In genomic region chr13:23799945-23800344, GRCh38 we compare ENCODE assay signal across 8 cellular contexts.
DNase-seq lines count a peak whose midpoint lies in the region; ATAC-seq and TF ChIP-seq lines count a peak whose summit lies in the region.

No MANE protein-coding gene starts in this region.

- peaks cover 16% of the 10 kb centered on the region for H3K4me1 ChIP-seq in Loucy (ENCODE audit: insufficient read depth, low read length, poor library complexity, severe bottlenecking)

- H3K9me3 Mint-ChIP-seq in nephron = peaks cover 6% of the 10 kb centered on the region

- peaks cover 34% of the 10 kb centered on the region for H3K4me1 Mint-ChIP-seq in nephron

- TF ChIP-seq CTCF in Loucy (conservative IDR thresholded peaks at IDR 0.05; ENCODE audit: low read length) = no peak
- no peak for TF ChIP-seq CTCF in nephron (IDR thresholded peaks at IDR 0.05; ENCODE audit: unreplicated experiment in 3 of 3)

- ATAC-seq in GM18508 (IDR thresholded peaks at IDR 0.05; ENCODE audit: insufficient read depth, unreplicated experiment) (peak; percentile 54), GM21619 (IDR thresholded peaks at IDR 0.05; ENCODE audit: unreplicated experiment) (peak; percentile 89)

- H3K79me2 ChIP-seq in Loucy (ENCODE audit: insufficient read depth, low read length) = no peaks in the 10 kb centered on the region

- H3K9me2 ChIP-seq in Loucy (replicated peaks; ENCODE audit: low read depth, low read length) = no peaks in the 10 kb centered on the region

- no peak overlapping the region for H3K4me3 ChIP-seq in Loucy (ENCODE audit: low read length, poor library complexity, severe bottlenecking)

- DNase-seq in superior temporal gyrus (ENCODE audit: extremely low spot score) (no peak), NCI-H345 treated with DMSO at 0.1 percent for 48 hours (lab: John Stamatoyannopoulos, UW; ENCODE audit: unreplicated experiment) (no peak), OCI-M2 (lab: John Stamatoyannopoulos, UW; ENCODE audit: unreplicated experiment) (no peak), COR-L47 (lab: John Stamatoyannopoulos, UW) (no peak)

- no peaks in the 10 kb centered on the region for H3F3A ChIP-seq in Loucy (ENCODE audit: low read depth)

- no peaks in the 10 kb centered on the region for H3K36me3 ChIP-seq in Loucy (ENCODE audit: insufficient read depth, low read length)

- H3K9ac ChIP-seq in Loucy (ENCODE audit: low read depth, low read length, poor library complexity, severe bottlenecking) = peak overlapping the region; percentile 20

- H3K27ac Mint-ChIP-seq in nephron = peak overlapping the region; percentile 5 to 92 (median 91)

- H2AFZ ChIP-seq in Loucy (ENCODE audit: low read length) = no peak overlapping the region

- peak overlapping the region; percentile 35 for H3K4me2 ChIP-seq in Loucy (ENCODE audit: low read depth, low read length, poor library complexity, severe bottlenecking)

- H3K9me3 ChIP-seq in Loucy (ENCODE audit: insufficient read depth, low read depth, low read length) = peaks cover 5% of the 10 kb centered on the region; the same call in 1 of the 2 replicates

- H3K4me3 Mint-ChIP-seq in nephron = no peak overlapping the region

- no peaks in the 10 kb centered on the region for H4K20me1 ChIP-seq in Loucy (ENCODE audit: insufficient read depth, low read length, poor library complexity, severe bottlenecking)

- no peaks in the 10 kb centered on the region for H3K27me3 Mint-ChIP-seq in nephron (ENCODE audit: low read depth)

- peaks cover 50% of the 10 kb centered on the region for H3K36me3 Mint-ChIP-seq in nephron (ENCODE audit: low read depth)

- no peaks in the 10 kb centered on the region for H3K27me3 ChIP-seq in Loucy (ENCODE audit: insufficient read depth, low read length, poor library complexity, severe bottlenecking)
